Comparison of ENCODE assay signal across 9 cellular contexts in genomic region chr22:31945971-31946680, GRCh38. TPM values are rescaled to one million over a fixed set of nuclear protein-coding genes. Genes with fewer than 3 reads are reported as not detected.
DNase-seq lines count a peak whose midpoint lies in the region; ATAC-seq and TF ChIP-seq lines count a peak whose summit lies in the region.
"Had no signal": no experiment of that assay in that cellular context is flagged by ENCODE, and none has a peak within 500 bp of the region (broad histone marks: within the 10 kb centered on the region; RNA-seq: fewer than 3 reads in every experiment).

No MANE protein-coding gene starts in this region.

- dilution Hi-C loops in IMR-90 (cut with HindIII; ENCODE audit: low sequenced_read_pairs, unreplicated experiment), result no loop called here

- CTCF ChIA-PET in A673 (lab: Charles Lee) (no interaction called here), IMR-90 (lab: Yijun Ruan, JAX) (no interaction called here)

- H3K9ac ChIP-seq in IMR-90 (ENCODE audit: low read depth, low read length) (peak overlapping the region; percentile 92), mesenchymal stem cell (ENCODE audit: low read length) (peak overlapping the region; percentile 95)

- H2AFZ ChIP-seq in IMR-90 (replicated peaks; ENCODE audit: low read length, poor library complexity), result no peak overlapping the region
- H2AFZ ChIP-seq in mesenchymal stem cell (ENCODE audit: low read depth, low read length), result no peak overlapping the region

- no peak for TF ChIP-seq CTCF in A673 (conservative IDR thresholded peaks at IDR 0.05; ENCODE audit: low read depth, low read length)
- no peak for TF ChIP-seq CTCF in IMR-90 (conservative IDR thresholded peaks at IDR 0.05; ENCODE audit: low read depth, low read length)
- TF ChIP-seq CTCF in cardiac fibroblast (IDR thresholded peaks at IDR 0.05; ENCODE audit: low read depth, low read length), result no peak
- no peak for TF ChIP-seq CTCF in GM20000 (IDR thresholded peaks at IDR 0.05; ENCODE audit: extremely low read depth, missing control alignments)

- H3K4me2 ChIP-seq in IMR-90 (ENCODE audit: low read depth, low read length) (peak overlapping the region; percentile 95), mesenchymal stem cell (ENCODE audit: low read length, poor library complexity, severe bottlenecking) (peak overlapping the region; percentile 94)

- peaks cover 44% of the 10 kb centered on the region for H4K20me1 ChIP-seq in IMR-90 (ENCODE audit: insufficient read depth, low read length)

- no peak overlapping the region; the same call in 1 of the 2 replicates for H2AK5ac ChIP-seq in IMR-90 (ENCODE audit: low read depth, low read length)
- H2AK5ac ChIP-seq in mesenchymal stem cell (ENCODE audit: low read length, severe bottlenecking), result no peak overlapping the region

- TSS peak; percentile 45 for BruUV-seq in A673 (replicated peaks; lab: Mats Ljungman, UMichigan)
- BruUV-seq in IMR-90 (replicated peaks; lab: Mats Ljungman, UMichigan), result no TSS peak

- H4K91ac ChIP-seq in IMR-90 (ENCODE audit: insufficient read depth, low read depth, low read length), result no peak overlapping the region
- H4K91ac ChIP-seq in mesenchymal stem cell (ENCODE audit: low read length), result no peak overlapping the region

- no peak overlapping the region for H3K18ac ChIP-seq in IMR-90 (ENCODE audit: low read depth, low read length)
- H3K18ac ChIP-seq in mesenchymal stem cell (ENCODE audit: low read depth in 1 of 2, low read length in 2 of 2), result no peak overlapping the region

- H3K14ac ChIP-seq in IMR-90 (replicated peaks; ENCODE audit: low read depth, low read length) (peak overlapping the region; percentile 79; the same call in 1 of the 2 replicates), mesenchymal stem cell (ENCODE audit: low read length in 2 of 2) (no peak overlapping the region)

- peak overlapping the region; percentile 98 for H3K56ac ChIP-seq in IMR-90 (ENCODE audit: extremely low read depth, insufficient read depth, low read length)

- in situ Hi-C loops in IMR-90 (cut with MboI; ENCODE audit: low sequenced_read_pairs), result loop anchor here (10.0 kb wide), 1 partner anchor 191 kb away; the partner anchor contains the start of genes DEPDC5 and PRR14L

- 40 to 100% methylated on average over 1 to 2 of the region's 8 CpGs for WGBS in IMR-90 (ENCODE audit: extremely low coverage in 2 of 2, insufficient read length in 1 of 2), 2 experiments
- 19% methylated on average over 6 of the region's 8 CpGs for WGBS in mesenchymal stem cell

- peaks cover 8 to 46% of the 10 kb centered on the region in 2 experiments; a peak in 3 of 4 replicates for H3K79me1 ChIP-seq in IMR-90 (ENCODE audit: low read depth in 1 of 2, low read length in 2 of 2)
- no peaks in the 10 kb centered on the region for H3K79me1 ChIP-seq in mesenchymal stem cell (replicated peaks; ENCODE audit: low read length, poor library complexity, severe bottlenecking)

- no peak for TF ChIP-seq POLR2A in IMR-90 (IDR thresholded peaks at IDR 0.05; ENCODE audit: low read depth, low read length)

- H3K27me3 ChIP-seq in A673 (replicated peaks; ENCODE audit: insufficient read depth, low read depth, low read length, poor library complexity), result no peaks in the 10 kb centered on the region
- H3K27me3 ChIP-seq in IMR-90 (ENCODE audit: control insufficient read depth, insufficient read depth, low read length), result no peaks in the 10 kb centered on the region
- H3K27me3 ChIP-seq in mesenchymal stem cell (ENCODE audit: control insufficient read depth in 1 of 2, insufficient read depth in 1 of 2, low read length in 2 of 2), result no peaks in the 10 kb centered on the region

- H4K5ac ChIP-seq in IMR-90 (ENCODE audit: low read depth, low read length), result no peak overlapping the region

- no peak for DNase-seq in A673 (ENCODE audit: low spot score)
- peak; percentile 31 for DNase-seq in IMR-90
- peak in 1 of 2 donors; percentile 41 for DNase-seq in cardiac fibroblast (ENCODE audit: low read depth in 2 of 2)
- DNase-seq in mesenchymal stem cell, result peak; percentile 57
- no peak for DNase-seq in DMS153 treated with DMSO at 0.1 percent for 48 hours (lab: John Stamatoyannopoulos, UW; ENCODE audit: unreplicated experiment)
- no peak for DNase-seq in GM20000 (ENCODE audit: low spot score)
- DNase-seq in left colon, result no peak
- DNase-seq: activated CD8-positive, alpha-beta memory T cell treated with anti-CD3 and anti-CD28 coated beads for 24 hours had no signal

- TF ChIP-seq RAD21 in IMR-90 (IDR thresholded peaks at IDR 0.05; ENCODE audit: low read length), result no peak

- H3K23ac ChIP-seq in IMR-90 (ENCODE audit: low read depth, low read length) (peak overlapping the region; percentile 99), mesenchymal stem cell (ENCODE audit: low read length in 2 of 2) (no peak overlapping the region)

- H3K4me1 ChIP-seq in A673 (ENCODE audit: insufficient read depth, low read length, poor library complexity, severe bottlenecking) (peaks cover 33% of the 10 kb centered on the region), IMR-90 (ENCODE audit: control insufficient read depth, insufficient read depth, low read length) (peaks cover 11% of the 10 kb centered on the region), mesenchymal stem cell (ENCODE audit: control insufficient read depth, insufficient read depth, low read depth, low read length) (peaks cover 8% of the 10 kb centered on the region)

- ATAC-seq in IMR-90 (ENCODE audit: low read depth), result no peak
- ATAC-seq in HG03571 (IDR thresholded peaks at IDR 0.05; ENCODE audit: unreplicated experiment), result no peak
- ATAC-seq in left colon, result no peak

- intact Hi-C loops in A673 (cut with micrococcal nuclease; ENCODE audit: unreplicated experiment), result loop anchor here (5.0 to 10.0 kb wide), 2 partner anchors 191 to 279 kb away; partner anchors contain the start of genes DEPDC5 and PRR14L
- intact Hi-C loops in IMR-90 (cut with micrococcal nuclease), result loop anchor here (2.0 kb wide), 1 partner anchor 281 kb away; no protein-coding TSS in a partner anchor
- intact Hi-C loops in left colon (cut with DNase I, micrococcal nuclease), result no loop called here

- POLR2A ChIA-PET in A673 (lab: Charles Lee; ENCODE audit: low non-redundant PET) (interaction anchor here (0.6 kb wide), 1 partner anchor 193 kb away, joined by 4 read pairs; no protein-coding TSS in a partner anchor), IMR-90 (lab: Charles Lee; ENCODE audit: unreplicated experiment) (interaction anchor here (0.6 to 0.7 kb wide), 2 partner anchors 38 to 1735 kb away, joined by 3 to 7 read pairs; no protein-coding TSS in a partner anchor)

- peaks cover 16% of the 10 kb centered on the region for H3K9me1 ChIP-seq in IMR-90 (ENCODE audit: insufficient read depth, low read length)

- H2BK20ac ChIP-seq in IMR-90 (ENCODE audit: low read depth, low read length), result no peak overlapping the region

- H2BK15ac ChIP-seq in IMR-90 (ENCODE audit: low read depth, low read length) (no peak overlapping the region), mesenchymal stem cell (ENCODE audit: low read depth, poor library complexity, severe bottlenecking) (no peak overlapping the region)

- no peak overlapping the region for H2BK120ac ChIP-seq in IMR-90 (ENCODE audit: low read depth, low read length)
- no peak overlapping the region for H2BK120ac ChIP-seq in mesenchymal stem cell (ENCODE audit: low read depth, low read length)

- H4K8ac ChIP-seq in IMR-90 (ENCODE audit: low read depth in 2 of 2, low read length in 2 of 2) (no peak overlapping the region; a peak in 1 of 4 replicates), mesenchymal stem cell (ENCODE audit: low read length) (no peak overlapping the region)

- peak overlapping the region; percentile 68 for H3K4me3 ChIP-seq in A673 (ENCODE audit: low read depth, low read length, poor library complexity, severe bottlenecking)
- peak overlapping the region; percentile 79 for H3K4me3 ChIP-seq in IMR-90 (ENCODE audit: insufficient read depth, low read depth, low read length)
- H3K4me3 ChIP-seq in cardiac fibroblast (replicated peaks in 1 of 2; ENCODE audit: low read depth in 2 of 2, low read length in 2 of 2), result peak overlapping the region; percentile 63 to 84
- peak overlapping the region in 1 of 2 experiments; percentile 94 for H3K4me3 ChIP-seq in mesenchymal stem cell (ENCODE audit: insufficient read depth in 1 of 2, low read depth in 1 of 2, low read length in 2 of 2)

- H3K9me3 ChIP-seq in A673 (ENCODE audit: low read depth, low read length, poor library complexity, severe bottlenecking), result no peaks in the 10 kb centered on the region
- H3K9me3 ChIP-seq in IMR-90 (ENCODE audit: control insufficient read depth, insufficient read depth, low read length), result no peaks in the 10 kb centered on the region
- no peaks in the 10 kb centered on the region for H3K9me3 ChIP-seq in mesenchymal stem cell (ENCODE audit: control insufficient read depth, low read length)

- no peak overlapping the region for H2BK12ac ChIP-seq in mesenchymal stem cell (ENCODE audit: low read length in 2 of 2)

- peak overlapping the region; percentile 96 for H3K27ac ChIP-seq in A673 (ENCODE audit: low read depth, low read length, poor library complexity, severe bottlenecking)
- no peak overlapping the region; the same call in 1 of the 2 replicates for H3K27ac ChIP-seq in IMR-90 (ENCODE audit: insufficient read depth, low read length)
- H3K27ac ChIP-seq in mesenchymal stem cell (ENCODE audit: low read length, poor library complexity, severe bottlenecking), result peak overlapping the region; percentile 37

- peak overlapping the region; percentile 87 for H2AK9ac ChIP-seq in IMR-90 (replicated peaks; ENCODE audit: low read depth, low read length, poor library complexity)

- peak overlapping the region; percentile 84 for H2BK5ac ChIP-seq in IMR-90 (ENCODE audit: low read depth, low read length, poor library complexity, severe bottlenecking)
- no peak overlapping the region for H2BK5ac ChIP-seq in mesenchymal stem cell (ENCODE audit: low read depth, low read length, poor library complexity, severe bottlenecking)

- H3K36me3 ChIP-seq in A673 (ENCODE audit: insufficient read depth, low read length, poor library complexity, severe bottlenecking) (peaks cover 31% of the 10 kb centered on the region), IMR-90 (ENCODE audit: control insufficient read depth, insufficient read depth, low read length) (peaks cover 10% of the 10 kb centered on the region), mesenchymal stem cell (ENCODE audit: control insufficient read depth in 1 of 2, insufficient read depth in 2 of 2, low read depth in 1 of 2, low read length in 2 of 2) (peaks cover 16 to 17% of the 10 kb centered on the region in 2 experiments)

- peak overlapping the region; percentile 52; the same call in 1 of the 2 replicates for H3K4ac ChIP-seq in IMR-90 (ENCODE audit: low read depth, low read length)
- H3K4ac ChIP-seq in mesenchymal stem cell (ENCODE audit: low read depth in 1 of 2, low read length in 2 of 2), result no peak overlapping the region

RNA-seq across cellular contexts. Expression of gene YWHAH, which starts 1.8 kb away (rescaled TPM):
- total RNA-seq in A673 (2021), result 161 and 177 TPM in 2 replicates
- total RNA-seq in IMR-90 (2012; rRNA removed), result 173 and 186 TPM in 2 replicates
- polyA plus RNA-seq in IMR-90 (2012; rRNA removed), result 131 and 147 TPM in 2 replicates
- 72.8 and 87.1 TPM in 2 replicates for polyA plus RNA-seq in IMR-90 (2012; cell fraction: cytosol; rRNA removed)
- polyA plus RNA-seq in IMR-90 (2012; cell fraction: nucleus; rRNA removed; ENCODE audit: low replicate concordance), result 30.7 and 43.3 TPM in 2 replicates
- polyA plus RNA-seq in mesenchymal stem cell (2013, experiment 1 of 2), result 82.2 TPM
- 82.8 TPM for polyA plus RNA-seq in mesenchymal stem cell (2013, experiment 2 of 2)
- total RNA-seq in left colon, result 100 to 1,000 TPM; 152 to 291 TPM

Comparison
In these comparisons a context has a peak if more than half of its experiments do, and no peak if none do; other contexts are left out.
1. DNase-seq: peak in IMR-90 (single experiment) and mesenchymal stem cell (single experiment); none in A673 (single experiment), DMS153 treated with DMSO at 0.1 percent for 48 hours (single experiment), GM20000 (single experiment) and left colon (0 of 2).
2. intact Hi-C loops: an anchor here in A673 (5.0 to 10.0 kb wide) and IMR-90 (2.0 kb wide); none called in left colon.